In the genomic region with DNA sequence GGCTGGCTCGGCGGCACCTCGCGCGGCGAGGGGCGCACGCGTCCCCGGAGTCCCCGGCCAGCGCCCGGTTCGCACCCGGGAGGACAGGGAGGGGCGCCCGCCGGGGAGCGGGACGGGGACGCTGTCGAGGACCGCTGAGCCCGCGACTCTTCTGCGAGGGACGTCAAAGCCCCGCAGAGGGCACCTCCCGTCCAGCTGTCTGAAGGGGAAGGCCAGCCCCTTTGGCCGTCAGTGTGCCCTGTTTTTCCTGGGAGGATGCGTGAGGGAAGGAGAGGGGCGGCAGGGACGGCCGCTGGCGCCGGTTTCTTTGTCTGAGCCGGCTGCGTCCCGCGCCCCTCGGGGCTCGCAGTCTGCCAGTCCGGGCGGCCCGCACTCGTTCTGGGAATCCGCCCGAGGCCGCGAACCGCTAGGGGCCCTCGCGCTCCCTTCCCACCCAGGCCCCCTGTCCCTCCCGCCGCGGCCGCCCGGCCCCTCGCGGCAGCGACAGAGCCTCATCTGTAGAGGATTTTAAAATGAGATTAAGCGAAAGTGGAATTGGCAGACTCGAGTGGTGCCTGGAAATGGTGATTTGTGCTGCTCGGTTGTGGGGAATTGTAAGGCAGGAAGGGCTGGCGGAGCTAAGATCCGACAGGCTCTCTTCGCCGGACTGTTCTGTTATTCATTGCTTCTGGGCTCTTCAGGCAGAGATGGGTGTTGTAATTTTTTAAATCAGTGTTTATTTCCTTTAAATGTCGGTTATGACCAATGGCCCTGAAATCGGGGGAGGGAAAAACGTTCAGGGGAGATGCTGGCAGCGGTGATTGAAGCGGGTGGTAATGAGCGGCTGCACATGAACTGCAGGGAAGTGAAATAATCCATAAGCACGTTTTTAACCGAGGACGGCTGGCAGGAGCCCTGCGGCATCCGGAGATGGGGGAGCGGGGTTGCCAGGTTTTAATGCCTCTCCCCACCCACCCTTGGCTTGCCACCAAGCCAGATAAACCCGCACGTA, we compare ENCODE assay signal across 1 cellular context.
TF ChIP-seq lines count a peak whose summit lies in the region.

No MANE protein-coding gene starts in this region.

TF ChIP-seq in HEK293, 187 proteins besides CTCF, POLR2A, EP300 and RAD21 (continued from another document):
- TF ChIP-seq, protein P1, sequence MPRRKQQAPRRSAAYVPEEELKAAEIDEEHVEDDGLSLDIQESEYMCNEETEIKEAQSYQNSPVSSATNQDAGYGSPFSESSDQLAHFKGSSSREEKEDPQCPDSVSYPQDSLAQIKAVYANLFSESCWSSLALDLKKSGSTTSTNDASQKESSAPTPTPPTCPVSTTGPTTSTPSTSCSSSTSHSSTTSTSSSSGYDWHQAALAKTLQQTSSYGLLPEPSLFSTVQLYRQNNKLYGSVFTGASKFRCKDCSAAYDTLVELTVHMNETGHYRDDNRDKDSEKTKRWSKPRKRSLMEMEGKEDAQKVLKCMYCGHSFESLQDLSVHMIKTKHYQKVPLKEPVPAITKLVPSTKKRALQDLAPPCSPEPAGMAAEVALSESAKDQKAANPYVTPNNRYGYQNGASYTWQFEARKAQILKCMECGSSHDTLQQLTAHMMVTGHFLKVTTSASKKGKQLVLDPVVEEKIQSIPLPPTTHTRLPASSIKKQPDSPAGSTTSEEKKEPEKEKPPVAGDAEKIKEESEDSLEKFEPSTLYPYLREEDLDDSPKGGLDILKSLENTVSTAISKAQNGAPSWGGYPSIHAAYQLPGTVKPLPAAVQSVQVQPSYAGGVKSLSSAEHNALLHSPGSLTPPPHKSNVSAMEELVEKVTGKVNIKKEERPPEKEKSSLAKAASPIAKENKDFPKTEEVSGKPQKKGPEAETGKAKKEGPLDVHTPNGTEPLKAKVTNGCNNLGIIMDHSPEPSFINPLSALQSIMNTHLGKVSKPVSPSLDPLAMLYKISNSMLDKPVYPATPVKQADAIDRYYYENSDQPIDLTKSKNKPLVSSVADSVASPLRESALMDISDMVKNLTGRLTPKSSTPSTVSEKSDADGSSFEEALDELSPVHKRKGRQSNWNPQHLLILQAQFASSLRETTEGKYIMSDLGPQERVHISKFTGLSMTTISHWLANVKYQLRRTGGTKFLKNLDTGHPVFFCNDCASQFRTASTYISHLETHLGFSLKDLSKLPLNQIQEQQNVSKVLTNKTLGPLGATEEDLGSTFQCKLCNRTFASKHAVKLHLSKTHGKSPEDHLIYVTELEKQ (tag by site-specific recombination; IDR thresholded peaks at IDR 0.05; ENCODE audit: borderline replicate concordance) = no peak
- TF ChIP-seq ZNF776 (tag by site-specific recombination; IDR thresholded peaks at IDR 0.05; ENCODE audit: borderline replicate concordance) (no peak), FEZF1 (tag by site-specific recombination; IDR thresholded peaks at IDR 0.05) (no peak), YY1 (tag by site-specific recombination; IDR thresholded peaks at IDR 0.05) (no peak), BCL11B (tag by site-specific recombination; IDR thresholded peaks at IDR 0.05; ENCODE audit: low read depth) (no peak), ZNF548 (tag by site-specific recombination; IDR thresholded peaks at IDR 0.05) (no peak), ZFP69B (tag by site-specific recombination; IDR thresholded peaks at IDR 0.05) (no peak), ZNF521 (tag by site-specific recombination; IDR thresholded peaks at IDR 0.05) (no peak), REPIN1 (tag by site-specific recombination; IDR thresholded peaks at IDR 0.05; ENCODE audit: low read depth) (no peak), ZNF473 (tag by site-specific recombination; IDR thresholded peaks at IDR 0.05) (no peak)
- TF ChIP-seq, protein P2, sequence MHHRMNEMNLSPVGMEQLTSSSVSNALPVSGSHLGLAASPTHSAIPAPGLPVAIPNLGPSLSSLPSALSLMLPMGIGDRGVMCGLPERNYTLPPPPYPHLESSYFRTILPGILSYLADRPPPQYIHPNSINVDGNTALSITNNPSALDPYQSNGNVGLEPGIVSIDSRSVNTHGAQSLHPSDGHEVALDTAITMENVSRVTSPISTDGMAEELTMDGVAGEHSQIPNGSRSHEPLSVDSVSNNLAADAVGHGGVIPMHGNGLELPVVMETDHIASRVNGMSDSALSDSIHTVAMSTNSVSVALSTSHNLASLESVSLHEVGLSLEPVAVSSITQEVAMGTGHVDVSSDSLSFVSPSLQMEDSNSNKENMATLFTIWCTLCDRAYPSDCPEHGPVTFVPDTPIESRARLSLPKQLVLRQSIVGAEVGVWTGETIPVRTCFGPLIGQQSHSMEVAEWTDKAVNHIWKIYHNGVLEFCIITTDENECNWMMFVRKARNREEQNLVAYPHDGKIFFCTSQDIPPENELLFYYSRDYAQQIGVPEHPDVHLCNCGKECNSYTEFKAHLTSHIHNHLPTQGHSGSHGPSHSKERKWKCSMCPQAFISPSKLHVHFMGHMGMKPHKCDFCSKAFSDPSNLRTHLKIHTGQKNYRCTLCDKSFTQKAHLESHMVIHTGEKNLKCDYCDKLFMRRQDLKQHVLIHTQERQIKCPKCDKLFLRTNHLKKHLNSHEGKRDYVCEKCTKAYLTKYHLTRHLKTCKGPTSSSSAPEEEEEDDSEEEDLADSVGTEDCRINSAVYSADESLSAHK (tag by site-specific recombination; IDR thresholded peaks at IDR 0.05) = no peak
TF ChIP-seq in HEK293: peak in this region for 15.
